16 cellular contexts compared by ENCODE assay signal in the genomic region with DNA sequence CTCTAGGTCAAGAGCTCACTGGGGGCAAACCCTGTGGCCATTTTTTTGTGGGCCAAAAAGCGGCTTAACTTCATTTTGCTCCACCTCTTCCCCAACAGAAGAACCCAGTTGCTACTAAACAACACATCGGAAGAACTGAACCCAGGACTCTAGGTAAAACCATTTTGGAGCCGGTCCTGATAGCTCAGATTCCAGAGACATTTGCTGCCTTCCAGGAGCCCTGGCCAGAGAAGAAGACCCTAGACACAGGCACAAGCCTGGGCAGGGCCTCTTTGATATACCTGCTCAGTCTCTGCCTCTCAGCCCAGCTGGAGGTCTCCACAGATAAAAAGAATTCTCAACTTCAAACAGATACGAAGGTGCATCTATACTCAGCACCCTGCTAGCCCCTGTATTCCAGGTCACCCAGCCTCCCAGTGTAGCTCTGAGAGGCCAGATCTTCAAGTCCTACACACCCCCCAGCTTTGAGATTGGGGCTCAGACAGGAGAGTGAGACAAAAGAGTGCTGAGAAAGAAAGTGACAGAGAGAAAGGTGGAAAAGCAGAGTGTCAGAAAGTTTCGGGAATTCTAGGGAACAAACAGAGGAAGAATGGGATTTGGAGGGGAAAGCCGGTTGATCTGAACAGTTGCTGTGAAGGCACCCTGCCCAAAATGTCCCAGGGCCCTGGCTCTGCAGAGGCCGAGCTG. TPM values are rescaled to one million over a fixed set of nuclear protein-coding genes. Genes with fewer than 3 reads are reported as not detected.
DNase-seq lines count a peak whose midpoint lies in the region; ATAC-seq, FAIRE-seq and TF ChIP-seq lines count a peak whose summit lies in the region.
"Had no signal": no experiment of that assay in that cellular context is flagged by ENCODE, and none has a peak within 500 bp of the region (broad histone marks: within the 10 kb centered on the region; RNA-seq: fewer than 3 reads in every experiment).

No MANE protein-coding gene starts in this region.

- H3K4me1 Mint-ChIP-seq in CD4-positive, alpha-beta memory T cell: peaks cover 0 to 23% (median 8%) of the 10 kb centered on the region in 4 donors
- H3K4me1 Mint-ChIP-seq in nephron: peaks cover 20% of the 10 kb centered on the region

- no peaks in the 10 kb centered on the region for H3K36me3 ChIP-seq in CD4-positive, alpha-beta memory T cell (ENCODE audit: insufficient read depth, low read length)
- peaks cover 10% of the 10 kb centered on the region; the same call in 1 of the 3 replicates for H3K36me3 ChIP-seq in K562 (ENCODE audit: control insufficient read depth, insufficient read depth, low read length)
- H3K36me3 ChIP-seq: BLaER1 treated with 17β-estradiol and CSF1 and Interleukin-3, amounts not matched to agents 10 nM and 100 nM; heart right ventricle had no signal

- POLR2A ChIA-PET in CD4-positive, alpha-beta memory T cell (lab: Charles Lee; ENCODE audit: partially characterized antibody): no interaction called here
- POLR2A ChIA-PET in K562 (lab: Yijun Ruan, JAX): interaction anchor here (0.6 to 2.5 kb wide), 5 partner anchors 10 to 500 kb away, joined by 4 to 21 read pairs (median 5); no protein-coding TSS in a partner anchor

- no peaks in the 10 kb centered on the region for H3K9me3 ChIP-seq in CD4-positive, alpha-beta memory T cell (ENCODE audit: control insufficient read depth in 1 of 2, low read length in 2 of 2)
- no peaks in the 10 kb centered on the region for H3K9me3 ChIP-seq in K562 (replicated peaks; ENCODE audit: control insufficient read depth, insufficient read depth, low read depth, low read length)
- H3K9me3 ChIP-seq: heart right ventricle had no signal

- CTCF ChIA-PET in CD4-positive, alpha-beta memory T cell (lab: Charles Lee; ENCODE audit: partially characterized antibody): interaction anchor here (1.0 to 1.7 kb wide), 5 partner anchors 10 to 251 kb away, joined by 3 to 5 read pairs (median 4); partner anchors contain the start of gene HOXB8
- CTCF ChIA-PET in K562 (lab: Yijun Ruan, JAX; ENCODE audit: low intra/inter-chr PET ratio): no interaction called here

- no peak for TF ChIP-seq RAD21 in K562 (CRISPR knock-in tag; conservative IDR thresholded peaks at IDR 0.05 in 1 of 2, IDR thresholded peaks at IDR 0.05 in 1 of 2)

- peaks cover 67 to 79% of the 10 kb centered on the region in 2 donors for H3K27me3 Mint-ChIP-seq in CD4-positive, alpha-beta memory T cell
- H3K27me3 Mint-ChIP-seq in nephron (ENCODE audit: low read depth): peaks cover 100% of the 10 kb centered on the region

- peak; percentile 9 for FAIRE-seq in GM12891 (lab: Jason Lieb, UNC)
- FAIRE-seq in K562 (lab: Jason Lieb, UNC): no peak

- in situ Hi-C loops in K562 (cut with MboI): no loop called here

- no peak overlapping the region for H3K27ac Mint-ChIP-seq in CD4-positive, alpha-beta memory T cell
- H3K27ac Mint-ChIP-seq in nephron: peak overlapping the region in 2 of 3 experiments; percentile 15 to 19
- H3K27ac Mint-ChIP-seq: activated B cell treated with CpG ODN at 0.5 μM for 24 hours had no signal

- peak overlapping the region; percentile 82 to 95; a peak in 3 of 4 replicates for H3K9ac ChIP-seq in K562 (ENCODE audit: insufficient read depth in 1 of 2, low read depth in 2 of 2, low read length in 2 of 2)
- H3K9ac ChIP-seq: BLaER1 treated with 17β-estradiol and CSF1 and Interleukin-3, amounts not matched to agents 10 nM and 100 nM had no signal

- peaks cover 0 to 7% of the 10 kb centered on the region in 2 donors for H3K36me3 Mint-ChIP-seq in CD4-positive, alpha-beta memory T cell
- no peaks in the 10 kb centered on the region for H3K36me3 Mint-ChIP-seq in nephron (ENCODE audit: low read depth)

- H3K9me3 Mint-ChIP-seq in CD4-positive, alpha-beta memory T cell: no peaks in the 10 kb centered on the region
- H3K9me3 Mint-ChIP-seq in nephron: peaks cover 3% of the 10 kb centered on the region
- H3K9me3 Mint-ChIP-seq: activated B cell treated with CpG ODN at 0.5 μM for 24 hours had no signal

- ATAC-seq in K562 (no peak), GM18502 (IDR thresholded peaks at IDR 0.05; ENCODE audit: poor library complexity, unreplicated experiment) (no peak)
- ATAC-seq: esophagus mucosa, heart right ventricle had no signal

- intact Hi-C loops in CD4-positive, alpha-beta memory T cell (cut with micrococcal nuclease): no loop called here
- intact Hi-C loops in K562 (cut with micrococcal nuclease): no loop called here

- WGBS in K562 (ENCODE audit: insufficient coverage, low coverage, missing lambda C conversion rate): 41% methylated on average over 6 of the region's 7 CpGs

- BruUV-seq in K562 (replicated peaks; lab: Mats Ljungman, UMichigan): no TSS peak

- no peak for TF ChIP-seq CTCF in K562 (IDR thresholded peaks at IDR 0.05 in 2 of 3, conservative IDR thresholded peaks at IDR 0.05 in 1 of 3; ENCODE audit: insufficient read depth in 2 of 3, low read depth in 1 of 3, low read length in 3 of 3)
- TF ChIP-seq CTCF in nephron (IDR thresholded peaks at IDR 0.05; ENCODE audit: unreplicated experiment in 3 of 3): no peak

- TF ChIP-seq POLR2A in GM12891 (IDR thresholded peaks at IDR 0.05; ENCODE audit: low read depth, low read length) (no peak), K562 (conservative IDR thresholded peaks at IDR 0.05) (no peak)

- peaks cover 15% of the 10 kb centered on the region for H3K4me1 ChIP-seq in CD4-positive, alpha-beta memory T cell (ENCODE audit: insufficient read depth, low read length)
- peaks cover 54 to 71% of the 10 kb centered on the region in 2 experiments for H3K4me1 ChIP-seq in K562 (replicated peaks in 1 of 2; ENCODE audit: control insufficient read depth in 2 of 2, insufficient read depth in 2 of 2, low read length in 2 of 2)

- peaks cover 68% of the 10 kb centered on the region for H3K27me3 ChIP-seq in CD4-positive, alpha-beta memory T cell (ENCODE audit: insufficient read depth, low read length)
- no peaks in the 10 kb centered on the region for H3K27me3 ChIP-seq in K562 (ENCODE audit: control insufficient read depth in 2 of 2, insufficient read depth in 2 of 2, low read length in 2 of 2)

- no peaks in the 10 kb centered on the region for H3K9me1 ChIP-seq in K562 (ENCODE audit: control insufficient read depth, insufficient read depth, low read length)

- no peak for TF ChIP-seq EP300 in K562 (IDR thresholded peaks at IDR 0.05; ENCODE audit: low read length)

- H4K20me1 ChIP-seq in K562 (replicated peaks; ENCODE audit: control insufficient read depth, insufficient read depth, low read length): no peaks in the 10 kb centered on the region

- no peak overlapping the region for H3K4me3 ChIP-seq in CD4-positive, alpha-beta memory T cell (ENCODE audit: low read length in 2 of 2)
- no peak overlapping the region for H3K4me3 ChIP-seq in K562
- H3K4me3 ChIP-seq: BLaER1 treated with 17β-estradiol and CSF1 and Interleukin-3, amounts not matched to agents 10 nM and 100 nM; heart right ventricle had no signal

- H3K79me2 ChIP-seq in K562 (ENCODE audit: control insufficient read depth, insufficient read depth, low read length): peaks cover 46% of the 10 kb centered on the region

- peak overlapping the region; percentile 80 for H2AFZ ChIP-seq in K562 (ENCODE audit: low read depth, low read length)

- H3K27ac ChIP-seq in CD4-positive, alpha-beta memory T cell (ENCODE audit: low read depth, low read length): no peak overlapping the region
- peak overlapping the region; percentile 97 for H3K27ac ChIP-seq in K562 (ENCODE audit: extremely low read depth, low read depth, low read length)
- H3K27ac ChIP-seq: BLaER1 treated with 17β-estradiol and CSF1 and Interleukin-3, amounts not matched to agents 10 nM and 100 nM; heart right ventricle had no signal

- DNase-seq in CD4-positive, alpha-beta memory T cell: no peak
- no peak for DNase-seq in GM12891 (ENCODE audit: insufficient read length, low spot score)
- DNase-seq in K562 (ENCODE audit: extremely low read depth in 1 of 4, low spot score in 3 of 4): peak in 1 of 4 experiments; percentile 53
- DNase-seq in cerebellar nuclear complex (lab: John Stamatoyannopoulos, UW): no peak
- no peak for DNase-seq in NCI-H2196 treated with DMSO at 0.1 percent for 48 hours (lab: John Stamatoyannopoulos, UW; ENCODE audit: unreplicated experiment)
- DNase-seq: activated B cell treated with CpG ODN at 0.5 μM for 24 hours, DMS53, heart right ventricle, Kasumi-1, kidney glomerular epithelial cell, NCI-H1417 had no signal

- H3K4me2 ChIP-seq in K562 (ENCODE audit: insufficient read depth, low read length): peak overlapping the region; percentile 99
- H3K4me2 ChIP-seq: BLaER1 treated with 17β-estradiol and CSF1 and Interleukin-3, amounts not matched to agents 10 nM and 100 nM had no signal

- peak overlapping the region in 7 of 8 donors; percentile 8 to 77 (median 57) for H3K4me3 Mint-ChIP-seq in CD4-positive, alpha-beta memory T cell
- peak overlapping the region; percentile 69 to 78 (median 72) for H3K4me3 Mint-ChIP-seq in nephron

RNA-seq across cellular contexts. Expression of gene HOXB9, which starts 6.6 kb away (rescaled TPM):
- total RNA-seq in CD4-positive, alpha-beta memory T cell: not detected
- not detected for polyA plus RNA-seq in CD4-positive, alpha-beta memory T cell
- 0.14 TPM for polyA plus RNA-seq in GM12891 (2012; ENCODE audit: low read depth, missing spikeins)
- total RNA-seq in K562 (2011; cell fraction: chromatin; rRNA removed; ENCODE audit: low replicate concordance): 92.5 and 108 TPM in 2 replicates
- total RNA-seq in K562 (2011; cell fraction: nucleolus; rRNA removed): 55.1 and 62.2 TPM in 2 replicates
- total RNA-seq in K562 (2011; cell fraction: nucleoplasm; rRNA removed): 83.2 and 118 TPM in 2 replicates
- total RNA-seq in K562 (2014; rRNA removed): 77.6 and 91.3 TPM in 2 replicates
- 64.8 and 71.4 TPM in 2 replicates for total RNA-seq in K562 (2014; rRNA removed; fragmentation: Illumina TruSeq; extraction: Trizol)
- total RNA-seq in K562 (2015; rRNA removed; fragmentation: Illumina TruSeq; extraction: Trizol): 54.3 and 54.6 TPM in 2 replicates
- 136 and 146 TPM in 2 replicates for total RNA-seq in K562 (2021)
- polyA plus RNA-seq in K562 (2011; rRNA removed): 104 and 141 TPM in 2 replicates
- polyA plus RNA-seq in K562 (2011; cell fraction: cytosol; rRNA removed): 113 and 142 TPM in 2 replicates
- polyA plus RNA-seq in K562 (2011; cell fraction: nucleus; rRNA removed): 117 and 138 TPM in 2 replicates
- polyA plus RNA-seq in K562 (2012): 89.9 and 176 TPM in 2 replicates
- polyA plus RNA-seq in K562 (2014; fragmentation: Illumina TruSeq; extraction: Trizol): 187 and 196 TPM in 2 replicates
- 1 to 10 TPM; 3.1 to 5.2 TPM for polyA plus RNA-seq in K562 (2014; fragmentation: Nextera tagmentation; extraction: Ambion mirVana)
- 136 and 145 TPM in 2 replicates for polyA plus RNA-seq in K562 (2014; rRNA removed)
- polyA minus RNA-seq in K562 (2011; rRNA and poly(A)+ RNA removed): 54.1 and 61.9 TPM in 2 replicates
- polyA minus RNA-seq in K562 (2011; cell fraction: cytosol; rRNA and poly(A)+ RNA removed): 46.9 and 52.2 TPM in 2 replicates
- 28.9 and 46.7 TPM in 2 replicates for polyA minus RNA-seq in K562 (2011; cell fraction: nucleus; rRNA and poly(A)+ RNA removed)
- total RNA-seq: esophagus mucosa, heart right ventricle, temporal lobe had no signal
- polyA plus RNA-seq: heart right ventricle had no signal

RNA-seq across cellular contexts. Expression of gene HOXB8, which starts 17.6 kb away (rescaled TPM):
- not detected for total RNA-seq in CD4-positive, alpha-beta memory T cell
- polyA plus RNA-seq in CD4-positive, alpha-beta memory T cell: not detected
- not detected for polyA plus RNA-seq in GM12891 (2012; ENCODE audit: low read depth, missing spikeins)
- 13.9 and 15.4 TPM in 2 replicates for total RNA-seq in K562 (2011; cell fraction: chromatin; rRNA removed; ENCODE audit: low replicate concordance)
- total RNA-seq in K562 (2011; cell fraction: nucleolus; rRNA removed): 8.9 and 11.7 TPM in 2 replicates
- total RNA-seq in K562 (2011; cell fraction: nucleoplasm; rRNA removed): 12.5 and 25.9 TPM in 2 replicates
- total RNA-seq in K562 (2014; rRNA removed): 5.1 and 9.3 TPM in 2 replicates
- total RNA-seq in K562 (2014; rRNA removed; fragmentation: Illumina TruSeq; extraction: Trizol): 1.5 and 2.9 TPM in 2 replicates
- total RNA-seq in K562 (2015; rRNA removed; fragmentation: Illumina TruSeq; extraction: Trizol): 2.1 and 2.5 TPM in 2 replicates
- 14.9 and 17.7 TPM in 2 replicates for total RNA-seq in K562 (2021)
- polyA plus RNA-seq in K562 (2011; rRNA removed): 3.6 and 4.6 TPM in 2 replicates
- 7.3 and 10.8 TPM in 2 replicates for polyA plus RNA-seq in K562 (2011; cell fraction: cytosol; rRNA removed)
- 16.6 and 22.3 TPM in 2 replicates for polyA plus RNA-seq in K562 (2011; cell fraction: nucleus; rRNA removed)
- polyA plus RNA-seq in K562 (2012): 5.9 and 20.0 TPM in 2 replicates
- 7.0 and 8.3 TPM in 2 replicates for polyA plus RNA-seq in K562 (2014; fragmentation: Illumina TruSeq; extraction: Trizol)
- polyA plus RNA-seq in K562 (2014; fragmentation: Nextera tagmentation; extraction: Ambion mirVana): 1 to 10 TPM in 1 of 2 experiments, under 1 TPM in 1; 0.52 to 1.2 TPM
- 18.8 and 23.8 TPM in 2 replicates for polyA plus RNA-seq in K562 (2014; rRNA removed)
- 1.8 and 2.2 TPM in 2 replicates for polyA minus RNA-seq in K562 (2011; rRNA and poly(A)+ RNA removed)
- 2.4 and 7.1 TPM in 2 replicates for polyA minus RNA-seq in K562 (2011; cell fraction: cytosol; rRNA and poly(A)+ RNA removed)
- 3.1 and 4.2 TPM in 2 replicates for polyA minus RNA-seq in K562 (2011; cell fraction: nucleus; rRNA and poly(A)+ RNA removed)
- total RNA-seq: activated B cell treated with CpG ODN at 0.5 μM for 24 hours, esophagus mucosa had no signal
- polyA plus RNA-seq: heart right ventricle had no signal

RNA-seq across cellular contexts. Expression of gene HOXB7, which starts 21.9 kb away (rescaled TPM):
- under 1 TPM in 1 of 2 experiments, not detected in 1; 0.25 TPM for total RNA-seq in CD4-positive, alpha-beta memory T cell
- polyA plus RNA-seq in CD4-positive, alpha-beta memory T cell: 1 to 10 TPM in 1 of 2 donors, under 1 TPM in 1; 0.23 to 1.3 TPM
- polyA plus RNA-seq in GM12891 (2012; ENCODE audit: low read depth, missing spikeins): 2.3 TPM
- total RNA-seq in K562 (2011; cell fraction: chromatin; rRNA removed; ENCODE audit: low replicate concordance): 1.4 and 3.5 TPM in 2 replicates
- 0.79 and 1.5 TPM in 2 replicates for total RNA-seq in K562 (2011; cell fraction: nucleolus; rRNA removed)
- 2.1 TPM in 2 replicates for total RNA-seq in K562 (2011; cell fraction: nucleoplasm; rRNA removed)
- total RNA-seq in K562 (2014; rRNA removed) (8.3 and 11.0 TPM in 2 replicates), K562 (2014; rRNA removed; fragmentation: Illumina TruSeq; extraction: Trizol) (13.5 and 14.7 TPM in 2 replicates), K562 (2015; rRNA removed; fragmentation: Illumina TruSeq; extraction: Trizol) (14.8 and 16.7 TPM in 2 replicates), K562 (2021) (8.2 and 10.8 TPM in 2 replicates)
- polyA plus RNA-seq in K562 (2011; rRNA removed) (5.5 and 5.9 TPM in 2 replicates), K562 (2014; fragmentation: Illumina TruSeq; extraction: Trizol) (10.3 and 11.6 TPM in 2 replicates), K562 (2014; fragmentation: Nextera tagmentation; extraction: Ambion mirVana) (1 to 10 TPM; 5.7 to 5.8 TPM), K562 (2014; rRNA removed) (11.1 and 13.9 TPM in 2 replicates)
- 8.3 and 8.4 TPM in 2 replicates for polyA plus RNA-seq in K562 (2011; cell fraction: cytosol; rRNA removed)
- polyA plus RNA-seq in K562 (2011; cell fraction: nucleus; rRNA removed): 2.7 and 3.9 TPM in 2 replicates
- 10.4 and 16.5 TPM in 2 replicates for polyA plus RNA-seq in K562 (2012)
- 1.9 and 2.5 TPM in 2 replicates for polyA minus RNA-seq in K562 (2011; rRNA and poly(A)+ RNA removed)
- 2.9 and 3.5 TPM in 2 replicates for polyA minus RNA-seq in K562 (2011; cell fraction: cytosol; rRNA and poly(A)+ RNA removed)
- 0.67 and 2.3 TPM in 2 replicates for polyA minus RNA-seq in K562 (2011; cell fraction: nucleus; rRNA and poly(A)+ RNA removed)
- total RNA-seq: temporal lobe had no signal

RNA-seq across cellular contexts. Expression of gene HOXB6, which starts 27.9 kb away (rescaled TPM):
- under 1 TPM in 1 of 2 experiments, not detected in 1; 0.38 TPM for total RNA-seq in CD4-positive, alpha-beta memory T cell
- polyA plus RNA-seq in CD4-positive, alpha-beta memory T cell: not detected
- polyA plus RNA-seq in GM12891 (2012; ENCODE audit: low read depth, missing spikeins): 0.12 TPM
- 18.7 and 26.2 TPM in 2 replicates for total RNA-seq in K562 (2011; cell fraction: chromatin; rRNA removed; ENCODE audit: low replicate concordance)
- 10.4 and 11.2 TPM in 2 replicates for total RNA-seq in K562 (2011; cell fraction: nucleolus; rRNA removed)
- total RNA-seq in K562 (2011; cell fraction: nucleoplasm; rRNA removed): 12.0 and 17.8 TPM in 2 replicates
- total RNA-seq in K562 (2014; rRNA removed) (6.5 and 9.1 TPM in 2 replicates), K562 (2014; rRNA removed; fragmentation: Illumina TruSeq; extraction: Trizol) (3.9 and 4.9 TPM in 2 replicates), K562 (2015; rRNA removed; fragmentation: Illumina TruSeq; extraction: Trizol) (7.3 and 7.5 TPM in 2 replicates), K562 (2021) (10.6 and 14.2 TPM in 2 replicates)
- polyA plus RNA-seq in K562 (2011; rRNA removed) (2.3 and 3.0 TPM in 2 replicates), K562 (2014; fragmentation: Illumina TruSeq; extraction: Trizol) (4.0 and 7.7 TPM in 2 replicates), K562 (2014; fragmentation: Nextera tagmentation; extraction: Ambion mirVana) (1 to 10 TPM; 1.2 to 1.9 TPM), K562 (2014; rRNA removed) (13.7 and 14.8 TPM in 2 replicates)
- 3.7 and 4.0 TPM in 2 replicates for polyA plus RNA-seq in K562 (2011; cell fraction: cytosol; rRNA removed)
- 16.7 and 17.3 TPM in 2 replicates for polyA plus RNA-seq in K562 (2011; cell fraction: nucleus; rRNA removed)
- polyA plus RNA-seq in K562 (2012): 9.7 and 11.7 TPM in 2 replicates
- 0.42 and 0.63 TPM in 2 replicates for polyA minus RNA-seq in K562 (2011; rRNA and poly(A)+ RNA removed)
- polyA minus RNA-seq in K562 (2011; cell fraction: cytosol; rRNA and poly(A)+ RNA removed): 1.3 TPM in 1 of 2 replicates, not detected in the other
- polyA minus RNA-seq in K562 (2011; cell fraction: nucleus; rRNA and poly(A)+ RNA removed): 3.5 and 8.1 TPM in 2 replicates
- total RNA-seq: activated B cell treated with CpG ODN at 0.5 μM for 24 hours, temporal lobe had no signal

RNA-seq across cellular contexts. Expression of gene HOXB5, which starts 39.1 kb away (rescaled TPM):
- not detected for total RNA-seq in CD4-positive, alpha-beta memory T cell
- polyA plus RNA-seq in CD4-positive, alpha-beta memory T cell: not detected
- not detected for polyA plus RNA-seq in GM12891 (2012; ENCODE audit: low read depth, missing spikeins)
- total RNA-seq in K562 (2011; cell fraction: chromatin; rRNA removed; ENCODE audit: low replicate concordance): 4.9 and 5.1 TPM in 2 replicates
- total RNA-seq in K562 (2011; cell fraction: nucleolus; rRNA removed): 1.8 and 2.0 TPM in 2 replicates
- total RNA-seq in K562 (2011; cell fraction: nucleoplasm; rRNA removed): 2.4 and 3.7 TPM in 2 replicates
- 0.27 and 0.57 TPM in 2 replicates for total RNA-seq in K562 (2014; rRNA removed)
- 0.38 and 0.65 TPM in 2 replicates for total RNA-seq in K562 (2014; rRNA removed; fragmentation: Illumina TruSeq; extraction: Trizol)
- 0.75 and 0.80 TPM in 2 replicates for total RNA-seq in K562 (2015; rRNA removed; fragmentation: Illumina TruSeq; extraction: Trizol)
- 2.4 and 2.6 TPM in 2 replicates for total RNA-seq in K562 (2021)
- 0.36 and 0.87 TPM in 2 replicates for polyA plus RNA-seq in K562 (2011; rRNA removed)
- polyA plus RNA-seq in K562 (2011; cell fraction: cytosol; rRNA removed): 0.36 and 0.52 TPM in 2 replicates
- polyA plus RNA-seq in K562 (2011; cell fraction: nucleus; rRNA removed): 3.7 TPM in 2 replicates
- polyA plus RNA-seq in K562 (2012): 2.9 and 6.4 TPM in 2 replicates
- 1.4 and 1.5 TPM in 2 replicates for polyA plus RNA-seq in K562 (2014; fragmentation: Illumina TruSeq; extraction: Trizol)
- under 1 TPM; 0.24 to 0.25 TPM for polyA plus RNA-seq in K562 (2014; fragmentation: Nextera tagmentation; extraction: Ambion mirVana)
- polyA plus RNA-seq in K562 (2014; rRNA removed): 2.7 and 3.2 TPM in 2 replicates
- polyA minus RNA-seq in K562 (2011; rRNA and poly(A)+ RNA removed): 0.11 and 0.15 TPM in 2 replicates
- polyA minus RNA-seq in K562 (2011; cell fraction: cytosol; rRNA and poly(A)+ RNA removed): 0.38 and 0.82 TPM in 2 replicates
- 0.54 and 1.1 TPM in 2 replicates for polyA minus RNA-seq in K562 (2011; cell fraction: nucleus; rRNA and poly(A)+ RNA removed)
- total RNA-seq: activated B cell treated with CpG ODN at 0.5 μM for 24 hours, temporal lobe had no signal

Comparison
In these comparisons a context has a peak if more than half of its experiments do, and no peak if none do; other contexts are left out.
1. H3K27ac Mint-ChIP-seq: peak in nephron (2 of 3); none in CD4-positive, alpha-beta memory T cell (0 of 7).
2. RNA of gene HOXB9, which starts 6.6 kb away (total RNA-seq): 54.3 to 146 TPM in K562; not detected in CD4-positive, alpha-beta memory T cell; every median in the first group is over 10 times any median in the second.